Comparison of ENCODE assay signal across 9 cellular contexts in genomic region chr1:1208713-1209433, GRCh38. TPM values are rescaled to one million over a fixed set of nuclear protein-coding genes. Genes with fewer than 3 reads are reported as not detected.
DNase-seq lines count a peak whose midpoint lies in the region; ATAC-seq and TF ChIP-seq lines count a peak whose summit lies in the region.
"Had no signal": no experiment of that assay in that cellular context is flagged by ENCODE, and none has a peak within 500 bp of the region (broad histone marks: within the 10 kb centered on the region; RNA-seq: fewer than 3 reads in every experiment).

No MANE protein-coding gene starts in this region.

- no peak overlapping the region for H3K27ac Mint-ChIP-seq in endothelial cell (ENCODE audit: unreplicated experiment)

- DNase-seq in SIG-M5 treated with dmso at 0.1 percent for 504 hours (lab: John Stamatoyannopoulos, UW; ENCODE audit: unreplicated experiment) (peak; percentile 14), SIG-M5 (lab: John Stamatoyannopoulos, UW) (no peak), UCSD-AML1 (lab: John Stamatoyannopoulos, UW; ENCODE audit: unreplicated experiment) (peak; percentile 65), endothelial cell (ENCODE audit: low spot score) (peak; percentile 2), NCI-H2081 (lab: John Stamatoyannopoulos, UW) (no peak), SW 1271 (lab: John Stamatoyannopoulos, UW) (no peak)
- peak; percentile 54 for DNase-seq in stimulated activated naive CD4-positive, alpha-beta T cell treated with Interleukin-2 at 50 U/mL for 16 hours (lab: John Stamatoyannopoulos, UW)
- DNase-seq: erythroblast had no signal

- peaks cover 6% of the 10 kb centered on the region for H3K27me3 Mint-ChIP-seq in endothelial cell (ENCODE audit: unreplicated experiment)

- ATAC-seq in GM21786 (IDR thresholded peaks at IDR 0.05; ENCODE audit: unreplicated experiment): no peak

- H3K36me3 Mint-ChIP-seq in endothelial cell (ENCODE audit: low read depth, unreplicated experiment): no peaks in the 10 kb centered on the region

- no peak for TF ChIP-seq CTCF in endothelial cell (IDR thresholded peaks at IDR 0.05; ENCODE audit: unreplicated experiment)

- H3K9me3 Mint-ChIP-seq in endothelial cell (ENCODE audit: unreplicated experiment): no peaks in the 10 kb centered on the region

- no peak overlapping the region for H3K4me3 Mint-ChIP-seq in endothelial cell (ENCODE audit: unreplicated experiment)

- H3K4me1 Mint-ChIP-seq in endothelial cell (ENCODE audit: unreplicated experiment): no peaks in the 10 kb centered on the region

RNA-seq across cellular contexts. Expression of gene TNFRSF18, which starts 2.5 kb away (rescaled TPM):
- not detected for total RNA-seq in endothelial cell (ENCODE audit: unreplicated experiment)

RNA-seq across cellular contexts. Expression of gene TNFRSF4, which starts 5.1 kb away (rescaled TPM):
- 0.80 TPM for total RNA-seq in endothelial cell (ENCODE audit: unreplicated experiment)

RNA-seq across cellular contexts. Expression of gene SDF4, which starts 22.9 kb away (rescaled TPM):
- 130 TPM for total RNA-seq in endothelial cell (ENCODE audit: unreplicated experiment)

RNA-seq across cellular contexts. Expression of gene B3GALT6, which starts 23.2 kb away (rescaled TPM):
- total RNA-seq in endothelial cell (ENCODE audit: unreplicated experiment): 43.2 TPM

RNA-seq across cellular contexts. Expression of gene TTLL10, which starts 35.2 kb away (rescaled TPM):
- not detected for total RNA-seq in endothelial cell (ENCODE audit: unreplicated experiment)

Comparison
In these comparisons a context has a peak if more than half of its experiments do, and no peak if none do; other contexts are left out.
1. DNase-seq: peak in SIG-M5 treated with dmso at 0.1 percent for 504 hours (single experiment), UCSD-AML1 (single experiment), endothelial cell (single experiment) and stimulated activated naive CD4-positive, alpha-beta T cell treated with Interleukin-2 at 50 U/mL for 16 hours (single experiment); none in SIG-M5 (single experiment), NCI-H2081 (0 of 2) and SW 1271 (0 of 2).